10 cellular contexts compared by ENCODE assay signal in genomic region chr2:200408428-200409311, GRCh38.
DNase-seq lines count a peak whose midpoint lies in the region; ATAC-seq and FAIRE-seq lines count a peak whose summit lies in the region.
"Had no signal": no experiment of that assay in that cellular context is flagged by ENCODE, and none has a peak within 500 bp of the region (broad histone marks: within the 10 kb centered on the region; RNA-seq: fewer than 3 reads in every experiment).

No MANE protein-coding gene starts in this region.

- peak overlapping the region; percentile 34 for H3K4me3 Mint-ChIP-seq in T-helper 1 cell treated with Interleukin-12 subunit alpha and Interleukin-12 subunit beta and Interleukin-4 antibody, amounts not matched to agents 30 μg/mL and 1 μg/mL, for 36 hours

- no peaks in the 10 kb centered on the region for H3K27me3 Mint-ChIP-seq in T-helper 1 cell treated with Interleukin-12 subunit alpha and Interleukin-12 subunit beta and Interleukin-4 antibody, amounts not matched to agents 30 μg/mL and 1 μg/mL, for 36 hours (ENCODE audit: low read depth)

- FAIRE-seq in A204.1 (lab: Jason Lieb, UNC), result peak; percentile 96

- peak overlapping the region; percentile 71 for H3K27ac Mint-ChIP-seq in T-helper 1 cell treated with Interleukin-12 subunit alpha and Interleukin-12 subunit beta and Interleukin-4 antibody, amounts not matched to agents 30 μg/mL and 1 μg/mL, for 36 hours

- ATAC-seq in HG02678 (IDR thresholded peaks at IDR 0.05; ENCODE audit: unreplicated experiment), result peak; percentile 31
- no peak for ATAC-seq in HG02938 (IDR thresholded peaks at IDR 0.05; ENCODE audit: unreplicated experiment)

- DNase-seq in hepatic stellate cell (ENCODE audit: low spot score), result peak; percentile 67
- no peak for DNase-seq in DMS 273 (lab: John Stamatoyannopoulos, UW; ENCODE audit: unreplicated experiment)
- DNase-seq in activated CD4-positive, CD25-positive, alpha-beta regulatory T cell treated with anti-CD3 and anti-CD28 coated beads, Interleukin-2, amount 50 U/mL, for 72 hours, result no peak
- no peak for DNase-seq in germinal center (ENCODE audit: low spot score)
- DNase-seq: effector CD8-positive, alpha-beta T cell; NCI-H2081 treated with DMSO at 0.1 percent for 48 hours had no signal

- H3K36me3 Mint-ChIP-seq in T-helper 1 cell treated with Interleukin-12 subunit alpha and Interleukin-12 subunit beta and Interleukin-4 antibody, amounts not matched to agents 30 μg/mL and 1 μg/mL, for 36 hours (ENCODE audit: low read depth), result peaks cover 25% of the 10 kb centered on the region

- peaks cover 50% of the 10 kb centered on the region for H3K4me1 Mint-ChIP-seq in T-helper 1 cell treated with Interleukin-12 subunit alpha and Interleukin-12 subunit beta and Interleukin-4 antibody, amounts not matched to agents 30 μg/mL and 1 μg/mL, for 36 hours (ENCODE audit: low read depth)

- H3K9me3 Mint-ChIP-seq in T-helper 1 cell treated with Interleukin-12 subunit alpha and Interleukin-12 subunit beta and Interleukin-4 antibody, amounts not matched to agents 30 μg/mL and 1 μg/mL, for 36 hours, result no peaks in the 10 kb centered on the region
